In genomic region chr6:11069760-11070159, GRCh38 we compare ENCODE assay signal across 18 cellular contexts. TPM values are rescaled to one million over a fixed set of nuclear protein-coding genes. Genes with fewer than 3 reads are reported as not detected.
DNase-seq lines count a peak whose midpoint lies in the region; ATAC-seq, FAIRE-seq and TF ChIP-seq lines count a peak whose summit lies in the region.
"Had no signal": no experiment of that assay in that cellular context is flagged by ENCODE, and none has a peak within 500 bp of the region (broad histone marks: within the 10 kb centered on the region; RNA-seq: fewer than 3 reads in every experiment).

No MANE protein-coding gene starts in this region.

- H2AK5ac ChIP-seq in mesenchymal stem cell (ENCODE audit: low read length, severe bottlenecking), result no peak overlapping the region

- H3K9me1 ChIP-seq in K562 (ENCODE audit: control insufficient read depth, insufficient read depth, low read length), result no peaks in the 10 kb centered on the region

- H2BK15ac ChIP-seq in mesenchymal stem cell (ENCODE audit: low read depth, poor library complexity, severe bottlenecking), result no peak overlapping the region

- H2BK120ac ChIP-seq in mesenchymal stem cell (ENCODE audit: low read depth, low read length), result no peak overlapping the region

- POLR2A ChIA-PET in PC-3 (lab: Charles Lee; ENCODE audit: unreplicated experiment) (no interaction called here), K562 (lab: Yijun Ruan, JAX) (interaction anchor here (1.5 kb wide), 2 partner anchors 11 to 13 kb away, joined by 3 to 5 read pairs; no protein-coding TSS in a partner anchor)

- H3K79me2 ChIP-seq in PC-3 (ENCODE audit: low read length) (no peaks in the 10 kb centered on the region), K562 (ENCODE audit: control insufficient read depth, insufficient read depth, low read length) (no peaks in the 10 kb centered on the region)

- H4K91ac ChIP-seq in mesenchymal stem cell (ENCODE audit: low read length), result no peak overlapping the region

- no peak overlapping the region for H2BK5ac ChIP-seq in mesenchymal stem cell (ENCODE audit: low read depth, low read length, poor library complexity, severe bottlenecking)

- no peak overlapping the region for H2BK12ac ChIP-seq in mesenchymal stem cell (ENCODE audit: low read length in 2 of 2)

- no peak for FAIRE-seq in K562 (lab: Jason Lieb, UNC)

- H3K4me2 ChIP-seq in PC-3 (ENCODE audit: low read length) (no peak overlapping the region), K562 (ENCODE audit: insufficient read depth, low read length) (no peak overlapping the region), mesenchymal stem cell (ENCODE audit: low read length, poor library complexity, severe bottlenecking) (no peak overlapping the region)
- H3K4me2 ChIP-seq: BLaER1 had no signal

- H3K36me3 ChIP-seq in PC-3 (ENCODE audit: low read depth, low read length) (no peaks in the 10 kb centered on the region), K562 (ENCODE audit: control insufficient read depth, insufficient read depth, low read length) (no peaks in the 10 kb centered on the region), mesenchymal stem cell (ENCODE audit: control insufficient read depth in 1 of 2, insufficient read depth in 2 of 2, low read depth in 1 of 2, low read length in 2 of 2) (no peaks in the 10 kb centered on the region)
- H3K36me3 ChIP-seq: BLaER1, HAP-1, SJCRH30 had no signal

- no peak overlapping the region for H3K4me3 ChIP-seq in PC-3 (ENCODE audit: low read length)
- no peak overlapping the region for H3K4me3 ChIP-seq in K562
- no peak overlapping the region for H3K4me3 ChIP-seq in mesenchymal stem cell (ENCODE audit: insufficient read depth in 1 of 2, low read depth in 1 of 2, low read length in 2 of 2)
- H3K4me3 ChIP-seq: BLaER1, HAP-1, SJCRH30 had no signal

- H3F3A ChIP-seq in PC-3 (ENCODE audit: low read length, unreplicated experiment), result no peaks in the 10 kb centered on the region

- TF ChIP-seq CTCF in PC-3 (conservative IDR thresholded peaks at IDR 0.05; ENCODE audit: low read depth, low read length) (no peak), K562 (IDR thresholded peaks at IDR 0.05 in 2 of 3, conservative IDR thresholded peaks at IDR 0.05 in 1 of 3; ENCODE audit: insufficient read depth in 2 of 3, low read depth in 1 of 3, low read length in 3 of 3) (no peak)

- intact Hi-C loops in PC-3 (cut with micrococcal nuclease), result loop anchor here (1.0 to 2.0 kb wide), 2 partner anchors 118 to 223 kb away; no protein-coding TSS in a partner anchor
- intact Hi-C loops in K562 (cut with micrococcal nuclease), result loop anchor here (1.0 to 10.0 kb wide), 4 partner anchors 115 to 591 kb away; no protein-coding TSS in a partner anchor

- H3K9ac ChIP-seq in PC-3 (ENCODE audit: low read length), result no peak overlapping the region
- no peak overlapping the region for H3K9ac ChIP-seq in K562 (ENCODE audit: insufficient read depth in 1 of 2, low read depth in 2 of 2, low read length in 2 of 2)
- no peak overlapping the region for H3K9ac ChIP-seq in mesenchymal stem cell (ENCODE audit: low read length)
- H3K9ac ChIP-seq: BLaER1 had no signal

- no peak overlapping the region for H3K4ac ChIP-seq in mesenchymal stem cell (ENCODE audit: low read depth in 1 of 2, low read length in 2 of 2)

- no peaks in the 10 kb centered on the region for H3K27me3 ChIP-seq in PC-3 (ENCODE audit: low read length)
- no peaks in the 10 kb centered on the region; a peak in 1 of 5 replicates for H3K27me3 ChIP-seq in K562 (ENCODE audit: control insufficient read depth in 2 of 2, insufficient read depth in 2 of 2, low read length in 2 of 2)
- H3K27me3 ChIP-seq in mesenchymal stem cell (ENCODE audit: control insufficient read depth in 1 of 2, insufficient read depth in 1 of 2, low read length in 2 of 2), result peaks cover 0 to 2% of the 10 kb centered on the region in 2 experiments
- H3K27me3 ChIP-seq: BLaER1, SJCRH30 had no signal

- BruUV-seq in PC-3 (replicated peaks; lab: Mats Ljungman, UMichigan), result no TSS peak
- BruUV-seq in K562 (replicated peaks; lab: Mats Ljungman, UMichigan), result no TSS peak

- CTCF ChIA-PET in PC-3 (lab: Charles Lee), result interaction anchor here (1.4 kb wide), 1 partner anchor 115 kb away, joined by 17 read pairs; no protein-coding TSS in a partner anchor
- CTCF ChIA-PET in K562 (lab: Yijun Ruan, JAX; ENCODE audit: low intra/inter-chr PET ratio), result interaction anchor here (0.8 to 2.5 kb wide), 2 partner anchors 118 to 592 kb away, joined by 3 to 13 read pairs; no protein-coding TSS in a partner anchor

- DNase-seq in NCI-H82 treated with DMSO at 0.1 percent for 48 hours (lab: John Stamatoyannopoulos, UW; ENCODE audit: unreplicated experiment), result peak; percentile 44
- no peak for DNase-seq in NCI-H82 (lab: John Stamatoyannopoulos, UW)
- peak; percentile 26 for DNase-seq in PC-3
- peak in 3 of 4 experiments; percentile 24 to 38 (median 24) for DNase-seq in K562 (ENCODE audit: extremely low read depth in 1 of 4, low spot score in 3 of 4)
- peak; percentile 25 for DNase-seq in mesenchymal stem cell
- no peak for DNase-seq in ecto neural progenitor cell (ENCODE audit: low spot score)
- no peak for DNase-seq in epidermal melanocyte (ENCODE audit: insufficient read length, low spot score)
- DNase-seq: DND-41, NCI-H1092 treated with DMSO at 0.1 percent for 48 hours, NCI-H1694, NCI-H226, NCI-H526, SJCRH30 had no signal

- H4K20me1 ChIP-seq in PC-3 (ENCODE audit: low read length) (no peaks in the 10 kb centered on the region), K562 (replicated peaks; ENCODE audit: control insufficient read depth, insufficient read depth, low read length) (no peaks in the 10 kb centered on the region)
- H4K20me1 ChIP-seq: BLaER1 had no signal

- TF ChIP-seq RAD21 in K562 (CRISPR knock-in tag; conservative IDR thresholded peaks at IDR 0.05 in 1 of 2, IDR thresholded peaks at IDR 0.05 in 1 of 2), result no peak

- 0% methylated on average over 2 of the region's 2 CpGs for WGBS in K562 (ENCODE audit: insufficient coverage, low coverage, missing lambda C conversion rate)
- 48% methylated on average over 2 of the region's 2 CpGs for WGBS in mesenchymal stem cell

- no peaks in the 10 kb centered on the region for H3K9me2 ChIP-seq in PC-3 (replicated peaks; ENCODE audit: low read length)

- no peak overlapping the region for H3K18ac ChIP-seq in mesenchymal stem cell (ENCODE audit: low read depth in 1 of 2, low read length in 2 of 2)

- H3K4me1 ChIP-seq in PC-3 (ENCODE audit: insufficient read depth, low read length) (no peaks in the 10 kb centered on the region), K562 (replicated peaks in 1 of 2; ENCODE audit: control insufficient read depth in 2 of 2, insufficient read depth in 2 of 2, low read length in 2 of 2) (peaks cover 4 to 6% of the 10 kb centered on the region in 2 experiments; a peak in 3 of 5 replicates), mesenchymal stem cell (ENCODE audit: control insufficient read depth, insufficient read depth, low read depth, low read length) (no peaks in the 10 kb centered on the region)
- H3K4me1 ChIP-seq: SJCRH30 had no signal

- TF ChIP-seq POLR2A in K562 (conservative IDR thresholded peaks at IDR 0.05), result no peak

- H4K8ac ChIP-seq in mesenchymal stem cell (ENCODE audit: low read length), result no peak overlapping the region

- ATAC-seq in PC-3 (no peak), K562 (peak; percentile 72), GM21786 (IDR thresholded peaks at IDR 0.05; ENCODE audit: unreplicated experiment) (no peak)

- H3K79me1 ChIP-seq in mesenchymal stem cell (replicated peaks; ENCODE audit: low read length, poor library complexity, severe bottlenecking), result no peaks in the 10 kb centered on the region

- no peak overlapping the region for H3K14ac ChIP-seq in mesenchymal stem cell (ENCODE audit: low read length in 2 of 2)

- H2AFZ ChIP-seq in PC-3 (ENCODE audit: low read length) (no peak overlapping the region), K562 (ENCODE audit: low read depth, low read length) (no peak overlapping the region), mesenchymal stem cell (ENCODE audit: low read depth, low read length) (no peak overlapping the region)

- H3K27ac ChIP-seq in PC-3 (ENCODE audit: low read length), result no peak overlapping the region
- no peak overlapping the region for H3K27ac ChIP-seq in K562 (ENCODE audit: extremely low read depth, low read depth, low read length)
- no peak overlapping the region for H3K27ac ChIP-seq in mesenchymal stem cell (ENCODE audit: low read length, poor library complexity, severe bottlenecking)
- H3K27ac ChIP-seq: 22Rv1, BLaER1, RWPE1, SJCRH30 had no signal

- in situ Hi-C loops in K562 (cut with MboI), result loop anchor here (5.0 kb wide), 2 partner anchors 112 to 592 kb away; no protein-coding TSS in a partner anchor

- no peak overlapping the region for H3K23ac ChIP-seq in mesenchymal stem cell (ENCODE audit: low read length in 2 of 2)

- TF ChIP-seq EP300 in K562 (IDR thresholded peaks at IDR 0.05; ENCODE audit: low read length), result peak; percentile 27; the same call in 1 of the 2 replicates

- no peaks in the 10 kb centered on the region for H3K9me3 ChIP-seq in PC-3 (ENCODE audit: low read length)
- no peaks in the 10 kb centered on the region for H3K9me3 ChIP-seq in K562 (replicated peaks; ENCODE audit: control insufficient read depth, insufficient read depth, low read depth, low read length)
- no peaks in the 10 kb centered on the region for H3K9me3 ChIP-seq in mesenchymal stem cell (ENCODE audit: control insufficient read depth, low read length)
- H3K9me3 ChIP-seq: BLaER1, HAP-1, SJCRH30 had no signal

RNA-seq across cellular contexts. Expression of gene SMIM13, which starts 23.9 kb away (rescaled TPM):
- total RNA-seq in PC-3 (2014; rRNA removed) (7.1 and 9.0 TPM in 2 replicates), K562 (2014; rRNA removed) (10.1 and 11.7 TPM in 2 replicates), K562 (2014; rRNA removed; fragmentation: Illumina TruSeq; extraction: Trizol) (21.5 and 23.7 TPM in 2 replicates), K562 (2015; rRNA removed; fragmentation: Illumina TruSeq; extraction: Trizol) (12.1 and 13.0 TPM in 2 replicates), K562 (2021) (23.0 and 24.8 TPM in 2 replicates)
- 4.2 and 16.1 TPM in 2 replicates for total RNA-seq in K562 (2011; cell fraction: chromatin; rRNA removed; ENCODE audit: low replicate concordance)
- total RNA-seq in K562 (2011; cell fraction: nucleolus; rRNA removed), result 2.2 and 3.4 TPM in 2 replicates
- total RNA-seq in K562 (2011; cell fraction: nucleoplasm; rRNA removed), result 9.5 and 15.3 TPM in 2 replicates
- polyA plus RNA-seq in K562 (2011; rRNA removed) (7.1 and 8.9 TPM in 2 replicates), K562 (2014; fragmentation: Illumina TruSeq; extraction: Trizol) (14.5 and 15.2 TPM in 2 replicates), K562 (2014; fragmentation: Nextera tagmentation; extraction: Ambion mirVana) (1 to 10 TPM; 5.5 to 7.2 TPM), K562 (2014; rRNA removed) (7.7 and 8.7 TPM in 2 replicates)
- 1.7 and 3.4 TPM in 2 replicates for polyA plus RNA-seq in K562 (2011; cell fraction: cytosol; rRNA removed)
- 2.4 and 3.3 TPM in 2 replicates for polyA plus RNA-seq in K562 (2011; cell fraction: nucleus; rRNA removed)
- polyA plus RNA-seq in K562 (2012), result 12.6 and 15.8 TPM in 2 replicates
- polyA minus RNA-seq in K562 (2011; rRNA and poly(A)+ RNA removed), result 13.3 and 17.7 TPM in 2 replicates
- polyA minus RNA-seq in K562 (2011; cell fraction: cytosol; rRNA and poly(A)+ RNA removed), result 7.8 and 8.5 TPM in 2 replicates
- 2.8 and 5.9 TPM in 2 replicates for polyA minus RNA-seq in K562 (2011; cell fraction: nucleus; rRNA and poly(A)+ RNA removed)
- 12.3 TPM for polyA plus RNA-seq in mesenchymal stem cell (2013, experiment 1 of 2)
- 13.6 TPM for polyA plus RNA-seq in mesenchymal stem cell (2013, experiment 2 of 2)

RNA-seq across cellular contexts. Expression of gene ELOVL2, which starts 25.7 kb away (rescaled TPM):
- total RNA-seq in PC-3 (2014; rRNA removed) (0.91 and 1.8 TPM in 2 replicates), K562 (2014; rRNA removed) (0.05 and 0.33 TPM in 2 replicates), K562 (2014; rRNA removed; fragmentation: Illumina TruSeq; extraction: Trizol) (0.36 and 0.48 TPM in 2 replicates), K562 (2015; rRNA removed; fragmentation: Illumina TruSeq; extraction: Trizol) (0.30 and 0.47 TPM in 2 replicates), K562 (2021) (0.29 and 0.31 TPM in 2 replicates)
- total RNA-seq in K562 (2011; cell fraction: chromatin; rRNA removed; ENCODE audit: low replicate concordance), result 0.09 and 0.23 TPM in 2 replicates
- total RNA-seq in K562 (2011; cell fraction: nucleolus; rRNA removed), result 0.13 and 0.17 TPM in 2 replicates
- 0.22 and 0.76 TPM in 2 replicates for total RNA-seq in K562 (2011; cell fraction: nucleoplasm; rRNA removed)
- polyA plus RNA-seq in K562 (2011; rRNA removed) (0.35 and 0.96 TPM in 2 replicates), K562 (2014; fragmentation: Illumina TruSeq; extraction: Trizol) (0.35 and 0.56 TPM in 2 replicates), K562 (2014; fragmentation: Nextera tagmentation; extraction: Ambion mirVana) (under 1 TPM; 0.14 to 0.20 TPM), K562 (2014; rRNA removed) (0.17 and 0.23 TPM in 2 replicates)
- 0.15 and 0.31 TPM in 2 replicates for polyA plus RNA-seq in K562 (2011; cell fraction: cytosol; rRNA removed)
- polyA plus RNA-seq in K562 (2011; cell fraction: nucleus; rRNA removed), result 0.07 and 0.21 TPM in 2 replicates
- 0.57 and 0.64 TPM in 2 replicates for polyA plus RNA-seq in K562 (2012)
- 0.39 and 1.0 TPM in 2 replicates for polyA minus RNA-seq in K562 (2011; rRNA and poly(A)+ RNA removed)
- 0.27 and 0.29 TPM in 2 replicates for polyA minus RNA-seq in K562 (2011; cell fraction: cytosol; rRNA and poly(A)+ RNA removed)
- polyA minus RNA-seq in K562 (2011; cell fraction: nucleus; rRNA and poly(A)+ RNA removed), result 0.27 TPM in 1 of 2 replicates, not detected in the other
- 11.7 TPM for polyA plus RNA-seq in mesenchymal stem cell (2013, experiment 1 of 2)
- polyA plus RNA-seq in mesenchymal stem cell (2013, experiment 2 of 2), result 12.0 TPM

RNA-seq across cellular contexts. Expression of gene ERVFRD-1, which starts 41.8 kb away (rescaled TPM):
- total RNA-seq in PC-3 (2014; rRNA removed) (not detected in 2 replicates), K562 (2014; rRNA removed) (0.05 and 0.16 TPM in 2 replicates), K562 (2014; rRNA removed; fragmentation: Illumina TruSeq; extraction: Trizol) (0.06 TPM in 1 of 2 replicates, not detected in the other), K562 (2015; rRNA removed; fragmentation: Illumina TruSeq; extraction: Trizol) (0.08 and 0.14 TPM in 2 replicates), K562 (2021) (0.04 and 0.09 TPM in 2 replicates)
- total RNA-seq in K562 (2011; cell fraction: chromatin; rRNA removed; ENCODE audit: low replicate concordance), result not detected in 2 replicates
- not detected in 2 replicates for total RNA-seq in K562 (2011; cell fraction: nucleolus; rRNA removed)
- 0.15 TPM in 1 of 2 replicates, not detected in the other for total RNA-seq in K562 (2011; cell fraction: nucleoplasm; rRNA removed)
- polyA plus RNA-seq in K562 (2011; rRNA removed) (not detected in 2 replicates), K562 (2014; fragmentation: Illumina TruSeq; extraction: Trizol) (0.04 and 0.10 TPM in 2 replicates), K562 (2014; fragmentation: Nextera tagmentation; extraction: Ambion mirVana) (under 1 TPM; 0.07 to 0.10 TPM), K562 (2014; rRNA removed) (0.05 TPM in 2 replicates)
- not detected in 2 replicates for polyA plus RNA-seq in K562 (2011; cell fraction: cytosol; rRNA removed)
- polyA plus RNA-seq in K562 (2011; cell fraction: nucleus; rRNA removed), result not detected in 2 replicates
- polyA plus RNA-seq in K562 (2012), result 0.34 and 1.7 TPM in 2 replicates
- polyA minus RNA-seq in K562 (2011; rRNA and poly(A)+ RNA removed), result not detected in 2 replicates
- not detected in 2 replicates for polyA minus RNA-seq in K562 (2011; cell fraction: cytosol; rRNA and poly(A)+ RNA removed)
- not detected in 2 replicates for polyA minus RNA-seq in K562 (2011; cell fraction: nucleus; rRNA and poly(A)+ RNA removed)
- 0.03 TPM for polyA plus RNA-seq in mesenchymal stem cell (2013, experiment 1 of 2)
- 0.01 TPM for polyA plus RNA-seq in mesenchymal stem cell (2013, experiment 2 of 2)
- total RNA-seq: SJCRH30 had no signal

Comparison
In these comparisons a context has a peak if more than half of its experiments do, and no peak if none do; other contexts are left out.
1. DNase-seq: peak in NCI-H82 treated with DMSO at 0.1 percent for 48 hours (single experiment), PC-3 (single experiment), K562 (3 of 4) and mesenchymal stem cell (single experiment); none in NCI-H82 (single experiment), ecto neural progenitor cell (single experiment) and epidermal melanocyte (single experiment).